8 cellular contexts compared by ENCODE assay signal in genomic region chr20:47358052-47358671, GRCh38. TPM values are rescaled to one million over a fixed set of nuclear protein-coding genes. Genes with fewer than 3 reads are reported as not detected.
DNase-seq lines count a peak whose midpoint lies in the region; ATAC-seq, FAIRE-seq and TF ChIP-seq lines count a peak whose summit lies in the region.

No MANE protein-coding gene starts in this region.

- H3K27ac Mint-ChIP-seq in T-helper 1 cell treated with Interleukin-12 subunit alpha and Interleukin-12 subunit beta and Interleukin-4 antibody, amounts not matched to agents 30 μg/mL and 1 μg/mL, for 36 hours = peak overlapping the region; percentile 97
- peak overlapping the region; percentile 100 for H3K27ac Mint-ChIP-seq in activated T-helper 2 cell treated with anti-CD3 and anti-CD28 coated beads, Interferon-gamma antibody, Interleukin-2, Interleukin-4, amounts not matched to agents 10 μg/mL and 5 μg/mL and 100 μg/mL, durations not matched to agents 14 hours and 24 hours and 36 hours

- H3K27me3 Mint-ChIP-seq in T-helper 1 cell treated with Interleukin-12 subunit alpha and Interleukin-12 subunit beta and Interleukin-4 antibody, amounts not matched to agents 30 μg/mL and 1 μg/mL, for 36 hours (ENCODE audit: low read depth) = no peaks in the 10 kb centered on the region
- H3K27me3 Mint-ChIP-seq in activated T-helper 2 cell treated with anti-CD3 and anti-CD28 coated beads, Interferon-gamma antibody, Interleukin-2, Interleukin-4, amounts not matched to agents 10 μg/mL and 5 μg/mL and 100 μg/mL, durations not matched to agents 14 hours and 24 hours and 36 hours (ENCODE audit: low read depth) = no peaks in the 10 kb centered on the region

- TF ChIP-seq CTCF in kidney (IDR thresholded peaks at IDR 0.05; ENCODE audit: borderline replicate concordance, extremely low read depth, insufficient read depth) = no peak

- no peaks in the 10 kb centered on the region for H3K36me3 ChIP-seq in kidney (ENCODE audit: control insufficient read depth in 1 of 2, insufficient read depth in 2 of 2, low read length in 2 of 2)

- no peaks in the 10 kb centered on the region for H3K9me3 ChIP-seq in kidney (ENCODE audit: control insufficient read depth in 1 of 2, low read length in 2 of 2)

- H3K4me3 ChIP-seq in kidney (ENCODE audit: low read length in 2 of 2) = peak overlapping the region in 1 of 2 donors; percentile 44

- H3K4me3 Mint-ChIP-seq in T-helper 1 cell treated with Interleukin-12 subunit alpha and Interleukin-12 subunit beta and Interleukin-4 antibody, amounts not matched to agents 30 μg/mL and 1 μg/mL, for 36 hours = peak overlapping the region; percentile 70
- peak overlapping the region; percentile 86 for H3K4me3 Mint-ChIP-seq in activated T-helper 2 cell treated with anti-CD3 and anti-CD28 coated beads, Interferon-gamma antibody, Interleukin-2, Interleukin-4, amounts not matched to agents 10 μg/mL and 5 μg/mL and 100 μg/mL, durations not matched to agents 14 hours and 24 hours and 36 hours (ENCODE audit: low read depth)

- peaks cover 3% of the 10 kb centered on the region for H3K36me3 Mint-ChIP-seq in T-helper 1 cell treated with Interleukin-12 subunit alpha and Interleukin-12 subunit beta and Interleukin-4 antibody, amounts not matched to agents 30 μg/mL and 1 μg/mL, for 36 hours (ENCODE audit: low read depth)
- peaks cover 27% of the 10 kb centered on the region for H3K36me3 Mint-ChIP-seq in activated T-helper 2 cell treated with anti-CD3 and anti-CD28 coated beads, Interferon-gamma antibody, Interleukin-2, Interleukin-4, amounts not matched to agents 10 μg/mL and 5 μg/mL and 100 μg/mL, durations not matched to agents 14 hours and 24 hours and 36 hours (ENCODE audit: low read depth)

- H3K4me1 Mint-ChIP-seq in T-helper 1 cell treated with Interleukin-12 subunit alpha and Interleukin-12 subunit beta and Interleukin-4 antibody, amounts not matched to agents 30 μg/mL and 1 μg/mL, for 36 hours (ENCODE audit: low read depth) = peaks cover 55% of the 10 kb centered on the region
- H3K4me1 Mint-ChIP-seq in activated T-helper 2 cell treated with anti-CD3 and anti-CD28 coated beads, Interferon-gamma antibody, Interleukin-2, Interleukin-4, amounts not matched to agents 10 μg/mL and 5 μg/mL and 100 μg/mL, durations not matched to agents 14 hours and 24 hours and 36 hours (ENCODE audit: low read depth) = peaks cover 56% of the 10 kb centered on the region

- FAIRE-seq in kidney (lab: Jason Lieb, UNC) = no peak
- no peak for FAIRE-seq in frontal cortex (lab: Jason Lieb, UNC)

- DNase-seq in T-helper 1 cell (no peak), kidney (no peak), superior temporal gyrus (ENCODE audit: extremely low spot score) (peak; percentile 81), frontal cortex (ENCODE audit: low spot score in 2 of 2) (no peak), Kasumi-1 (lab: John Stamatoyannopoulos, UW) (no peak)
- no peak for DNase-seq in activated T-helper 2 cell treated with anti-CD3 and anti-CD28 coated beads, Interferon-gamma antibody, Interleukin-2, Interleukin-4, amounts not matched to agents 10 μg/mL and 5 μg/mL and 100 μg/mL, durations not matched to agents 14 hours and 24 hours and 36 hours (ENCODE audit: low spot score)

- peak overlapping the region; percentile 100 for H3K27ac ChIP-seq in kidney (ENCODE audit: low read depth in 2 of 2, low read length in 2 of 2)

- intact Hi-C loops in activated T-helper 2 cell treated with anti-CD3 and anti-CD28 coated beads, Interferon-gamma antibody, Interleukin-2, Interleukin-4, amounts not matched to agents 10 μg/mL and 5 μg/mL and 100 μg/mL, durations not matched to agents 14 hours and 24 hours and 36 hours (cut with micrococcal nuclease) = loop anchor here (5.0 to 10.0 kb wide), 3 partner anchors 129 to 257 kb away; partner anchors contain the start of gene NCOA3
- intact Hi-C loops in kidney (cut with DNase I) = no loop called here

- no peaks in the 10 kb centered on the region for H3K9me3 Mint-ChIP-seq in T-helper 1 cell treated with Interleukin-12 subunit alpha and Interleukin-12 subunit beta and Interleukin-4 antibody, amounts not matched to agents 30 μg/mL and 1 μg/mL, for 36 hours
- no peaks in the 10 kb centered on the region for H3K9me3 Mint-ChIP-seq in activated T-helper 2 cell treated with anti-CD3 and anti-CD28 coated beads, Interferon-gamma antibody, Interleukin-2, Interleukin-4, amounts not matched to agents 10 μg/mL and 5 μg/mL and 100 μg/mL, durations not matched to agents 14 hours and 24 hours and 36 hours

- peaks cover 73 to 81% of the 10 kb centered on the region in 2 donors for H3K4me1 ChIP-seq in kidney (ENCODE audit: control insufficient read depth in 1 of 2, insufficient read depth in 1 of 2, low read depth in 1 of 2, low read length in 2 of 2)

- peak overlapping the region; percentile 88 to 90 for H3K9ac ChIP-seq in kidney (ENCODE audit: low read length in 2 of 2)

- ATAC-seq in GM18519 (IDR thresholded peaks at IDR 0.05; ENCODE audit: low FRiP score, unreplicated experiment) = no peak

RNA-seq across cellular contexts. Expression of gene ZMYND8, which starts 1.7 kb away (rescaled TPM):
- total RNA-seq in activated T-helper 2 cell treated with anti-CD3 and anti-CD28 coated beads, Interferon-gamma antibody, Interleukin-2, Interleukin-4, amounts not matched to agents 10 μg/mL and 5 μg/mL and 100 μg/mL, durations not matched to agents 14 hours and 24 hours and 36 hours = 45.7 and 46.7 TPM in 2 replicates
- total RNA-seq in kidney = 37.5 TPM
- 10.5 TPM for polyA plus RNA-seq in kidney (ENCODE audit: insufficient read depth, low read depth, low replicate concordance)
- 36.7 TPM for total RNA-seq in frontal cortex
